ENCODE assay signal across 7 cellular contexts in genomic region chr3:179147571-179148445, GRCh38. TPM values are rescaled to one million over a fixed set of nuclear protein-coding genes. Genes with fewer than 3 reads are reported as not detected.
DNase-seq lines count a peak whose midpoint lies in the region; ATAC-seq, FAIRE-seq and TF ChIP-seq lines count a peak whose summit lies in the region.

PIK3CA (plus strand) TSS chr3:179148357; CDS start chr3:179198826, 50,469 bp downstream.

- H3K79me2 ChIP-seq in astrocyte (ENCODE audit: insufficient read depth, low read length), result peaks cover 44% of the 10 kb centered on the region

- peaks cover 21% of the 10 kb centered on the region for H3K4me1 Mint-ChIP-seq in astrocyte (ENCODE audit: low read depth, unreplicated experiment)

- peak within 1 kb of the TSS; percentile 88 for H3K27ac ChIP-seq in astrocyte (ENCODE audit: low read depth, low read length)

- no peaks in the 10 kb centered on the region for H3K36me3 Mint-ChIP-seq in astrocyte (ENCODE audit: low read depth, unreplicated experiment)

- peak within 1 kb of the TSS; percentile 97 for H3K4me3 Mint-ChIP-seq in astrocyte (ENCODE audit: unreplicated experiment)

- H3K9ac ChIP-seq in astrocyte (ENCODE audit: low read length), result peak within 1 kb of the TSS; percentile 89

- ATAC-seq in GM18505 (IDR thresholded peaks at IDR 0.05; ENCODE audit: unreplicated experiment) (peak; percentile 65), HG02973 (IDR thresholded peaks at IDR 0.05; ENCODE audit: unreplicated experiment) (peak; percentile 65)

- peaks cover 28% of the 10 kb centered on the region for H4K20me1 ChIP-seq in astrocyte (ENCODE audit: insufficient read depth, low read length)

- H3K27ac Mint-ChIP-seq in astrocyte (ENCODE audit: unreplicated experiment), result peak within 1 kb of the TSS; percentile 91

- DNase-seq in NCI-H2029 (lab: John Stamatoyannopoulos, UW), result peak; percentile 97
- peak; percentile 96 for DNase-seq in T-helper 22 cell (ENCODE audit: low read depth)
- peak; percentile 97 for DNase-seq in astrocyte (ENCODE audit: low read depth)
- DNase-seq in hippocampal formation (lab: John Stamatoyannopoulos, UW), result peak; percentile 96 to 99
- DNase-seq in retina, result peak; percentile 93

- peak within 1 kb of the TSS; percentile 90 for H2AFZ ChIP-seq in astrocyte (ENCODE audit: low read depth, low read length)

- no peaks in the 10 kb centered on the region for H3K9me3 Mint-ChIP-seq in astrocyte (ENCODE audit: unreplicated experiment)

- peak within 1 kb of the TSS; percentile 97 for H3K4me3 ChIP-seq in astrocyte (ENCODE audit: insufficient read depth, low read depth, low read length)

- peak within 1 kb of the TSS; percentile 94 for H3K4me2 ChIP-seq in astrocyte (ENCODE audit: low read length)

- TF ChIP-seq CTCF in astrocyte (IDR thresholded peaks at IDR 0.05; ENCODE audit: insufficient read depth, low read depth, low read length), result no peak

- no peaks in the 10 kb centered on the region for H3K27me3 Mint-ChIP-seq in astrocyte (ENCODE audit: low read depth, unreplicated experiment)

- peak; percentile 73 for TF ChIP-seq POLR2A in GM18505 (IDR thresholded peaks at IDR 0.05; ENCODE audit: borderline replicate concordance, extremely low read depth, insufficient read depth, insufficient read length)

- no peaks in the 10 kb centered on the region for H3K9me3 ChIP-seq in astrocyte (ENCODE audit: insufficient read depth, low read depth, low read length)

- H3K27me3 ChIP-seq in astrocyte (ENCODE audit: insufficient read depth, low read length), result no peaks in the 10 kb centered on the region

- H3K4me1 ChIP-seq in astrocyte (ENCODE audit: insufficient read depth, low read length), result no peaks in the 10 kb centered on the region

- FAIRE-seq in astrocyte (lab: Jason Lieb, UNC), result peak; percentile 41

- no peaks in the 10 kb centered on the region for H3K36me3 ChIP-seq in astrocyte (ENCODE audit: insufficient read depth, low read length)

RNA-seq across cellular contexts. Expression of gene PIK3CA, which starts in this region (rescaled TPM):
- total RNA-seq in astrocyte, result 28.0 and 29.7 TPM in 2 replicates

Comparison
In these comparisons a context has a peak if more than half of its experiments do, and no peak if none do; other contexts are left out.
1. Peak in every context shown above with its lines: DNase-seq, ATAC-seq, H3K4me3 ChIP-seq and H3K27ac ChIP-seq.